In genomic region chr12:84619053-84619452, GRCh38 we compare ENCODE assay signal across 19 cellular contexts.
DNase-seq lines count a peak whose midpoint lies in the region; ATAC-seq, FAIRE-seq and TF ChIP-seq lines count a peak whose summit lies in the region.
"Had no signal": no experiment of that assay in that cellular context is flagged by ENCODE, and none has a peak within 500 bp of the region (broad histone marks: within the 10 kb centered on the region; RNA-seq: fewer than 3 reads in every experiment).

No MANE protein-coding gene starts in this region.

- H3K27ac Mint-ChIP-seq in HFFc6 (no peak overlapping the region), nephron progenitor cell (no peak overlapping the region)
- H3K27ac Mint-ChIP-seq: activated B cell treated with CpG ODN at 0.5 μM for 24 hours; CD8-positive, alpha-beta T cell; IgD-negative memory B cell; naive B cell; stimulated activated naive B cell treated with anti-CD40 and anti-IgM and Interleukin-4, amounts not matched to agents 10 μg/mL and 1 μg/mL and 100 μg/mL, for 72 hours had no signal

- H3K9me3 ChIP-seq in keratinocyte (ENCODE audit: control insufficient read depth, low read depth, low read length), result no peaks in the 10 kb centered on the region

- no peak overlapping the region for H3K56ac ChIP-seq in mesendoderm (ENCODE audit: low read length)

- H3K36me3 ChIP-seq in keratinocyte (ENCODE audit: control insufficient read depth in 2 of 2, extremely low read depth in 1 of 2, insufficient read depth in 2 of 2, low read length in 2 of 2) (no peaks in the 10 kb centered on the region), mesendoderm (ENCODE audit: control insufficient read depth, insufficient read depth, low read length) (no peaks in the 10 kb centered on the region)

- WGBS in mesendoderm (ENCODE audit: extremely low coverage, insufficient coverage, low lambda C conversion rate), result 100% methylated on average over 2 of the region's 4 CpGs

- H3K27ac ChIP-seq in VCaP (no peak overlapping the region), keratinocyte (ENCODE audit: control insufficient read depth, insufficient read depth, low read length) (no peak overlapping the region), mesendoderm (ENCODE audit: low read depth, low read length) (no peak overlapping the region)
- H3K27ac ChIP-seq: coronary artery had no signal

- no peaks in the 10 kb centered on the region for H3K27me3 ChIP-seq in keratinocyte (ENCODE audit: control insufficient read depth, extremely low read depth, insufficient read depth, low read length)
- no peaks in the 10 kb centered on the region for H3K27me3 ChIP-seq in mesendoderm (ENCODE audit: insufficient read depth, low read length, poor library complexity)

- no peaks in the 10 kb centered on the region for H3K79me2 ChIP-seq in keratinocyte (ENCODE audit: control insufficient read depth, insufficient read depth, low read length)
- no peaks in the 10 kb centered on the region for H3K79me2 ChIP-seq in mesendoderm (ENCODE audit: control insufficient read depth, insufficient read depth, low read length)

- H3K18ac ChIP-seq in mesendoderm (ENCODE audit: low read length), result no peak overlapping the region

- no peaks in the 10 kb centered on the region for H3K9me3 Mint-ChIP-seq in HFFc6
- H3K9me3 Mint-ChIP-seq in nephron progenitor cell, result peaks cover 10% of the 10 kb centered on the region

- no peak overlapping the region for H3K4ac ChIP-seq in mesendoderm (ENCODE audit: low read depth, low read length)

- FAIRE-seq in keratinocyte (lab: Jason Lieb, UNC), result no peak
- FAIRE-seq: kidney had no signal

- H3K79me1 ChIP-seq in mesendoderm (ENCODE audit: low read length), result no peaks in the 10 kb centered on the region

- no peak overlapping the region for H3K4me3 Mint-ChIP-seq in HFFc6
- H3K4me3 Mint-ChIP-seq in nephron progenitor cell, result no peak overlapping the region
- H3K4me3 Mint-ChIP-seq: activated B cell treated with CpG ODN at 0.5 μM for 24 hours; CD8-positive, alpha-beta T cell; IgD-negative memory B cell; naive B cell; stimulated activated naive B cell treated with anti-CD40 and anti-IgM and Interleukin-4, amounts not matched to agents 10 μg/mL and 1 μg/mL and 100 μg/mL, for 72 hours had no signal

- no peak overlapping the region for H2AK5ac ChIP-seq in mesendoderm (ENCODE audit: low read length)

- H2AFZ ChIP-seq in keratinocyte (ENCODE audit: control insufficient read depth, low read length), result no peak overlapping the region

- no peak overlapping the region for H2BK15ac ChIP-seq in mesendoderm (replicated peaks; ENCODE audit: low read depth)

- no peak overlapping the region for H2BK5ac ChIP-seq in mesendoderm (ENCODE audit: low read length)

- H4K20me1 ChIP-seq in keratinocyte (ENCODE audit: control insufficient read depth, extremely low read depth, insufficient read depth, low read length), result no peaks in the 10 kb centered on the region

- dilution Hi-C loops in keratinocyte (cut with MboI; ENCODE audit: extremely low pct_ligation_motif_present, low sequenced_read_pairs), result no loop called here

- H3K9ac ChIP-seq in keratinocyte (ENCODE audit: control insufficient read depth, extremely low read depth, insufficient read depth, low read length), result no peak overlapping the region
- no peak overlapping the region for H3K9ac ChIP-seq in mesendoderm (ENCODE audit: low read length)

- H3K36me3 Mint-ChIP-seq in HFFc6 (ENCODE audit: low read depth) (no peaks in the 10 kb centered on the region), nephron progenitor cell (ENCODE audit: low read depth) (no peaks in the 10 kb centered on the region)
- H3K36me3 Mint-ChIP-seq: CD8-positive, alpha-beta T cell; IgD-negative memory B cell; naive B cell; stimulated activated naive B cell treated with anti-CD40 and anti-IgM and Interleukin-4, amounts not matched to agents 10 μg/mL and 1 μg/mL and 100 μg/mL, for 72 hours had no signal

- H3K4me2 ChIP-seq in keratinocyte (ENCODE audit: control insufficient read depth, extremely low read depth, insufficient read depth, low read depth, low read length) (no peak overlapping the region), mesendoderm (ENCODE audit: low read length) (no peak overlapping the region)

- H4K5ac ChIP-seq in mesendoderm (ENCODE audit: low read length), result no peak overlapping the region

- TF ChIP-seq CTCF in AG10803 (conservative IDR thresholded peaks at IDR 0.05; ENCODE audit: low read length) (peak; percentile 47), HFFc6 (IDR thresholded peaks at IDR 0.05) (peak; percentile 75), VCaP (conservative IDR thresholded peaks at IDR 0.05) (peak; percentile 71), keratinocyte (optimal IDR thresholded peaks at IDR 0.05 in 1 of 3, IDR thresholded peaks at IDR 0.05 in 1 of 3, conservative IDR thresholded peaks at IDR 0.05 in 1 of 3; ENCODE audit: extremely low read depth in 1 of 3, insufficient read depth in 2 of 3, low read length in 3 of 3) (peak in 2 of 3 experiments; percentile 7 to 29), nephron progenitor cell (IDR thresholded peaks at IDR 0.05) (no peak)

- H4K8ac ChIP-seq in mesendoderm (ENCODE audit: low read depth, low read length), result no peak overlapping the region

- H3K9me1 ChIP-seq in keratinocyte (ENCODE audit: control insufficient read depth, extremely low read depth, insufficient read depth, low read length), result no peaks in the 10 kb centered on the region

- H3K27me3 Mint-ChIP-seq in HFFc6 (ENCODE audit: insufficient read depth) (no peaks in the 10 kb centered on the region), nephron progenitor cell (ENCODE audit: low read depth, poor library complexity) (no peaks in the 10 kb centered on the region)
- H3K27me3 Mint-ChIP-seq: activated B cell treated with CpG ODN at 0.5 μM for 24 hours; IgD-negative memory B cell; stimulated activated naive B cell treated with anti-CD40 and anti-IgM and Interleukin-4, amounts not matched to agents 10 μg/mL and 1 μg/mL and 100 μg/mL, for 72 hours had no signal

- H2BK120ac ChIP-seq in mesendoderm (ENCODE audit: low read depth, low read length), result no peak overlapping the region

- H3K4me3 ChIP-seq in AG10803 (ENCODE audit: low read length), result no peak overlapping the region
- H3K4me3 ChIP-seq in keratinocyte (ENCODE audit: control insufficient read depth in 2 of 3, extremely low read depth in 1 of 3, insufficient read depth in 2 of 3, low read depth in 1 of 3, low read length in 3 of 3), result no peak overlapping the region
- H3K4me3 ChIP-seq in mesendoderm (ENCODE audit: low read length), result no peak overlapping the region
- H3K4me3 ChIP-seq: coronary artery had no signal

- no peak overlapping the region for H3K23ac ChIP-seq in mesendoderm (ENCODE audit: low read length)

- DNase-seq in AG10803 (ENCODE audit: low read depth), result no peak
- DNase-seq in HFFc6, result no peak
- DNase-seq in keratinocyte (ENCODE audit: low read depth, low spot score), result no peak
- DNase-seq in superior temporal gyrus (ENCODE audit: extremely low spot score), result no peak
- no peak for DNase-seq in nephron progenitor cell
- DNase-seq in mesendoderm, result no peak
- DNase-seq: activated B cell treated with CpG ODN at 0.5 μM for 24 hours; CD8-positive, alpha-beta T cell; kidney; naive B cell; NCI-H146; NCI-H82; right cardiac atrium; stimulated activated CD4-positive, alpha-beta T cell treated with anti-CD3 and anti-CD28 coated beads, Interleukin-4, amount 100 ng/mL, for 24 hours; stimulated activated naive B cell treated with anti-CD40 and anti-IgM and Interleukin-4, amounts not matched to agents 10 μg/mL and 1 μg/mL and 100 μg/mL, for 72 hours had no signal

- ATAC-seq in GM21526 (IDR thresholded peaks at IDR 0.05; ENCODE audit: low FRiP score, unreplicated experiment), result no peak
- ATAC-seq: CD8-positive, alpha-beta T cell; right cardiac atrium; stimulated activated naive B cell treated with anti-CD40 and anti-IgM and Interleukin-4, amounts not matched to agents 10 μg/mL and 1 μg/mL and 100 μg/mL, for 72 hours had no signal

- no peaks in the 10 kb centered on the region for H3K4me1 ChIP-seq in keratinocyte (ENCODE audit: control insufficient read depth, extremely low read depth, insufficient read depth, low read length)
- no peaks in the 10 kb centered on the region for H3K4me1 ChIP-seq in mesendoderm (ENCODE audit: control insufficient read depth, low read depth, low read length)

- no peaks in the 10 kb centered on the region for H3K4me1 Mint-ChIP-seq in HFFc6 (ENCODE audit: low read depth)
- no peaks in the 10 kb centered on the region for H3K4me1 Mint-ChIP-seq in nephron progenitor cell
- H3K4me1 Mint-ChIP-seq: activated B cell treated with CpG ODN at 0.5 μM for 24 hours; IgD-negative memory B cell; naive B cell; stimulated activated naive B cell treated with anti-CD40 and anti-IgM and Interleukin-4, amounts not matched to agents 10 μg/mL and 1 μg/mL and 100 μg/mL, for 72 hours had no signal
